ENCODE assay signal across 1 cellular context in the genomic region with DNA sequence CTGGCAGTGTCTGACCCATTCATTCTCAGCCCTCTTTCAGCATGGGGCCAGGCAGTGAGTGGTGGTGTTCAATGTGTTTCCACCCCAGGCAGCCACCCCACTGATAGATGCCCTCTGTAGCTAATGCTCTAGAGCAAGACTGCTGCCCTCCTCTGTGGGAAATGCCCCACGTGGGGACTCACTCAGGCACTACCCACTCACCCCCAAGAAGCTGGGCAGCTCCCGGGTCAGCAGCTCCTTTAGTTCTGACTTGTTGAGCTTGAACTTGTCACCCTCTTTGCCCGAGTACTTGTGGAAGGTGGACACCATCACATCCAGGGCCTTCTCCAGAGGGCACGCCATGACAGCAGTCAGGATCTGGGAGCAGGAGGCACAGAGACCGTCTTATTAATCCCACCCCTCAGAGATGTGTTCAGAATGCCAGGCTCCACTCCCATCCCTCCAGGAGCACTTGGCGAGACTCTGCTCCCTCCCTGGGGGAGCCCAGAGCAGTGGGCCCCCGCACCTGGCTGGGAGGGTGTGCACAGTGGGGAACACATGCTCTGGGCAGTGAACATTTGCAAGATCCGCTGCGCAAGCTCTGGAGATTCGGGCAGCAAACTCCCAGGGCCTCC.
TF ChIP-seq lines count a peak whose summit lies in the region.

No MANE protein-coding gene starts in this region.

TF ChIP-seq in A549, 52 proteins besides CTCF, POLR2A, EP300 and RAD21:
- TF ChIP-seq KDM1A (IDR thresholded peaks at IDR 0.05; ENCODE audit: low read depth) = no peak
- TF ChIP-seq, protein P1, sequence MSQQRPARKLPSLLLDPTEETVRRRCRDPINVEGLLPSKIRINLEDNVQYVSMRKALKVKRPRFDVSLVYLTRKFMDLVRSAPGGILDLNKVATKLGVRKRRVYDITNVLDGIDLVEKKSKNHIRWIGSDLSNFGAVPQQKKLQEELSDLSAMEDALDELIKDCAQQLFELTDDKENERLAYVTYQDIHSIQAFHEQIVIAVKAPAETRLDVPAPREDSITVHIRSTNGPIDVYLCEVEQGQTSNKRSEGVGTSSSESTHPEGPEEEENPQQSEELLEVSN (IDR thresholded peaks at IDR 0.05; ENCODE audit: borderline replicate concordance, low read depth) = 0 out of 2 replicates have a peak, but pooled peaks have one; percentile 7
- no peak for TF ChIP-seq GATA3 (IDR thresholded peaks at IDR 0.05; ENCODE audit: borderline replicate concordance)
- no peak for TF ChIP-seq FOXS1 (CRISPR knock-in tag; IDR thresholded peaks at IDR 0.05)
- TF ChIP-seq, protein P2, sequence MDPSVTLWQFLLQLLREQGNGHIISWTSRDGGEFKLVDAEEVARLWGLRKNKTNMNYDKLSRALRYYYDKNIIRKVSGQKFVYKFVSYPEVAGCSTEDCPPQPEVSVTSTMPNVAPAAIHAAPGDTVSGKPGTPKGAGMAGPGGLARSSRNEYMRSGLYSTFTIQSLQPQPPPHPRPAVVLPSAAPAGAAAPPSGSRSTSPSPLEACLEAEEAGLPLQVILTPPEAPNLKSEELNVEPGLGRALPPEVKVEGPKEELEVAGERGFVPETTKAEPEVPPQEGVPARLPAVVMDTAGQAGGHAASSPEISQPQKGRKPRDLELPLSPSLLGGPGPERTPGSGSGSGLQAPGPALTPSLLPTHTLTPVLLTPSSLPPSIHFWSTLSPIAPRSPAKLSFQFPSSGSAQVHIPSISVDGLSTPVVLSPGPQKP (IDR thresholded peaks at IDR 0.05; ENCODE audit: low read depth, low read length) = no peak
